In genomic region chr7:92057375-92057774, GRCh38 we compare ENCODE assay signal across 11 cellular contexts.
A peak's percentile ranks its signal among the peaks of the same experiment; 100 is the strongest.
DNase-seq lines count a peak whose midpoint lies in the region; ATAC-seq, FAIRE-seq and TF ChIP-seq lines count a peak whose summit lies in the region.
"Had no signal": no experiment of that assay in that cellular context is flagged by ENCODE, and none has a peak within 500 bp of the region (broad histone marks: within the 10 kb centered on the region; RNA-seq: fewer than 3 reads in every experiment).

No MANE protein-coding gene starts in this region.

- no peaks in the 10 kb centered on the region for H4K20me1 ChIP-seq in keratinocyte (ENCODE audit: control insufficient read depth, extremely low read depth, insufficient read depth, low read length)

- ATAC-seq in HG02588 (IDR thresholded peaks at IDR 0.05; ENCODE audit: unreplicated experiment), result no peak

- H3K36me3 ChIP-seq in keratinocyte (ENCODE audit: control insufficient read depth in 2 of 2, extremely low read depth in 1 of 2, insufficient read depth in 2 of 2, low read length in 2 of 2) (no peaks in the 10 kb centered on the region), thyroid gland (peaks cover 2 to 4% of the 10 kb centered on the region in 2 donors)

- 63 to 78% methylated on average over 2 of the region's 2 CpGs for WGBS in thyroid gland, 2 donors

- H3K9ac ChIP-seq in keratinocyte (ENCODE audit: control insufficient read depth, extremely low read depth, insufficient read depth, low read length), result no peak overlapping the region

- no peak overlapping the region for H2AFZ ChIP-seq in keratinocyte (ENCODE audit: control insufficient read depth, low read length)

- no peak for FAIRE-seq in keratinocyte (lab: Jason Lieb, UNC)

- TF ChIP-seq CTCF in keratinocyte (optimal IDR thresholded peaks at IDR 0.05 in 1 of 3, IDR thresholded peaks at IDR 0.05 in 1 of 3, conservative IDR thresholded peaks at IDR 0.05 in 1 of 3; ENCODE audit: extremely low read depth in 1 of 3, insufficient read depth in 2 of 3, low read length in 3 of 3) (no peak), thyroid gland (IDR thresholded peaks at IDR 0.05) (no peak)

- intact Hi-C loops in thyroid gland (cut with DNase I), result no loop called here

- TF ChIP-seq POLR2A in thyroid gland (IDR thresholded peaks at IDR 0.05), result no peak

- H3K27ac ChIP-seq in keratinocyte (ENCODE audit: control insufficient read depth, insufficient read depth, low read length) (no peak overlapping the region), thyroid gland (peak overlapping the region in 2 of 3 donors; percentile 0 to 16)

- H3K27me3 ChIP-seq in keratinocyte (ENCODE audit: control insufficient read depth, extremely low read depth, insufficient read depth, low read length) (no peaks in the 10 kb centered on the region), thyroid gland (no peaks in the 10 kb centered on the region)

- H3K9me3 ChIP-seq in keratinocyte (ENCODE audit: control insufficient read depth, low read depth, low read length), result no peaks in the 10 kb centered on the region
- no peaks in the 10 kb centered on the region for H3K9me3 ChIP-seq in thyroid gland

- H3K4me3 ChIP-seq in keratinocyte (ENCODE audit: control insufficient read depth in 2 of 3, extremely low read depth in 1 of 3, insufficient read depth in 2 of 3, low read depth in 1 of 3, low read length in 3 of 3), result no peak overlapping the region
- H3K4me3 ChIP-seq in thyroid gland (replicated peaks in 1 of 3), result no peak overlapping the region

- DNase-seq in SIG-M5 treated with dmso at 0.1 percent for 504 hours (lab: John Stamatoyannopoulos, UW; ENCODE audit: unreplicated experiment), result peak; percentile 71
- DNase-seq in SIG-M5 (lab: John Stamatoyannopoulos, UW), result no peak
- peak; percentile 5 for DNase-seq in astrocyte of the hippocampus (ENCODE audit: low read depth, low spot score)
- no peak for DNase-seq in keratinocyte (ENCODE audit: low read depth, low spot score)
- peak in 1 of 2 donors; percentile 4 for DNase-seq in thyroid gland
- DNase-seq in activated CD4-positive, alpha-beta T cell treated with anti-CD3 and anti-CD28 coated beads, Interleukin-2, amount 50 U/mL, for 4 hours, result no peak
- no peak for DNase-seq in stimulated activated CD4-positive, alpha-beta T cell treated with anti-CD3 and anti-CD28 coated beads, Interleukin-4, amount 100 ng/mL, for 24 hours
- DNase-seq: activated T-cell treated with anti-CD3 and anti-CD28 coated beads for 4 hours; effector CD8-positive, alpha-beta T cell; KG1 had no signal

- dilution Hi-C loops in keratinocyte (cut with MboI; ENCODE audit: extremely low pct_ligation_motif_present, low sequenced_read_pairs), result no loop called here

- no peaks in the 10 kb centered on the region for H3K9me1 ChIP-seq in keratinocyte (ENCODE audit: control insufficient read depth, extremely low read depth, insufficient read depth, low read length)

- H3K79me2 ChIP-seq in keratinocyte (ENCODE audit: control insufficient read depth, insufficient read depth, low read length), result no peaks in the 10 kb centered on the region

- H3K4me2 ChIP-seq in keratinocyte (ENCODE audit: control insufficient read depth, extremely low read depth, insufficient read depth, low read depth, low read length), result peak overlapping the region; percentile 49

- H3K4me1 ChIP-seq in keratinocyte (ENCODE audit: control insufficient read depth, extremely low read depth, insufficient read depth, low read length) (peaks cover 11% of the 10 kb centered on the region), thyroid gland (peaks cover 0 to 8% of the 10 kb centered on the region in 2 donors)

Comparison
In these comparisons a context has a peak if more than half of its experiments do, and no peak if none do; other contexts are left out.
1. DNase-seq: peak in SIG-M5 treated with dmso at 0.1 percent for 504 hours (single experiment) and astrocyte of the hippocampus (single experiment); none in SIG-M5 (single experiment), keratinocyte (single experiment), activated CD4-positive, alpha-beta T cell treated with anti-CD3 and anti-CD28 coated beads, Interleukin-2, amount 50 U/mL, for 4 hours (0 of 2) and stimulated activated CD4-positive, alpha-beta T cell treated with anti-CD3 and anti-CD28 coated beads, Interleukin-4, amount 100 ng/mL, for 24 hours (single experiment).